39 cellular contexts compared by ENCODE assay signal in genomic region chr3:23329471-23329870, GRCh38.
"Had no signal": no experiment of that assay in that cellular context is flagged by ENCODE, and none has a peak within 500 bp of the region (broad histone marks: within the 10 kb centered on the region; RNA-seq: fewer than 3 reads in every experiment).

No MANE protein-coding gene starts in this region.

- H3K27ac Mint-ChIP-seq: activated naive CD4-positive, alpha-beta T cell treated with anti-CD3 and anti-CD28 coated beads for 36 hours; activated naive CD4-positive, alpha-beta T cell treated with anti-CD3 and anti-CD28 coated beads, Interleukin-2, amount 10 ng/mL, durations not matched to agents 7 days and 5 days; activated naive CD4-positive, alpha-beta T cell treated with anti-CD3 and anti-CD28 coated beads, Interleukin-2, amount 50 U/mL, for 24 hours; activated naive CD4-positive, alpha-beta T cell treated with anti-CD3 and anti-CD28 coated beads, Interleukin-2, amount 50 U/mL, for 72 hours; activated naive CD8-positive, alpha-beta T cell; activated naive CD8-positive, alpha-beta T cell treated with anti-CD3 and anti-CD28 coated beads for 36 hours; activated naive CD8-positive, alpha-beta T cell treated with anti-CD3 and anti-CD28 coated beads, Interleukin-2, amount 10 ng/mL, durations not matched to agents 7 days and 5 days; activated naive CD8-positive, alpha-beta T cell treated with anti-CD3 and anti-CD28 coated beads, Interleukin-2, amount 50 U/mL, for 24 hours; activated T-cell treated with anti-CD3 and anti-CD28 coated beads, Interleukin-2, amount 50 U/mL, for 24 hours; activated T-cell treated with anti-CD3 and anti-CD28 coated beads, Interleukin-2, amount 50 U/mL, for 72 hours; activated T-helper 1 cell treated with anti-CD3 and anti-CD28 coated beads, Interleukin-12 subunit alpha, Interleukin-12 subunit beta, Interleukin-2, Interleukin-4 antibody, amounts not matched to agents 30 ng/mL and 10 ng/mL and 1 ng/mL, durations not matched to agents 14 hours and 24 hours and 36 hours; activated T-helper 17 cell treated with anti-CD3 and anti-CD28 coated beads, Interleukin-2, amount 50 U/mL, for 72 hours; activated T-helper 2 cell treated with anti-CD3 and anti-CD28 coated beads, Interferon-gamma antibody, Interleukin-2, Interleukin-4, amounts not matched to agents 10 μg/mL and 5 μg/mL and 100 μg/mL, durations not matched to agents 14 hours and 24 hours and 36 hours; brain had no signal

- DNase-seq: activated effector memory CD4-positive, alpha-beta T cell treated with anti-CD3 and anti-CD28 coated beads, Interleukin-2, amount 50 U/mL, for 16 hours; activated effector memory CD4-positive, alpha-beta T cell treated with Interleukin-2 at 50 U/mL for 16 hours; activated gamma-delta T cell; activated gamma-delta T cell treated with Interleukin-2 at 50 U/mL for 16 hours; activated naive CD4-positive, alpha-beta T cell; activated naive CD4-positive, alpha-beta T cell treated with anti-CD3 and anti-CD28 coated beads for 36 hours; activated naive CD4-positive, alpha-beta T cell treated with anti-CD3 and anti-CD28 coated beads, Interleukin-2, amount 10 ng/mL, durations not matched to agents 7 days and 5 days; activated naive CD4-positive, alpha-beta T cell treated with anti-CD3 and anti-CD28 coated beads, Interleukin-2, amount 50 U/mL, for 16 hours; activated naive CD4-positive, alpha-beta T cell treated with Interleukin-2 at 50 U/mL for 16 hours; activated naive CD8-positive, alpha-beta T cell treated with anti-CD3 and anti-CD28 coated beads for 36 hours; activated naive CD8-positive, alpha-beta T cell treated with anti-CD3 and anti-CD28 coated beads, Interleukin-2, amount 10 ng/mL, durations not matched to agents 7 days and 5 days; activated naive CD8-positive, alpha-beta T cell treated with anti-CD3 and anti-CD28 coated beads, Interleukin-2, amount 50 U/mL, for 24 hours; activated T-cell treated with anti-CD3 and anti-CD28 coated beads, Interleukin-2, amount 50 U/mL, for 1 hour; activated T-cell treated with anti-CD3 and anti-CD28 coated beads, Interleukin-2, amount 50 U/mL, for 24 hours; activated T-cell treated with anti-CD3 and anti-CD28 coated beads, Interleukin-2, amount 50 U/mL, for 4 hours; activated T-cell treated with anti-CD3 and anti-CD28 coated beads, Interleukin-2, amount 50 U/mL, for 48 hours; activated T-cell treated with anti-CD3 and anti-CD28 coated beads, Interleukin-2, amount 50 U/mL, for 72 hours; adrenal gland; amniotic stem cell; amygdala; aorta; body of pancreas; brain microvascular endothelial cell; caudate nucleus; central memory CD4-positive, alpha-beta T cell; cerebellar nuclear complex had no signal

- H3K9me3 ChIP-seq: adrenal gland, ascending aorta, body of pancreas, breast epithelium had no signal

- H3K4me3 Mint-ChIP-seq: activated naive CD4-positive, alpha-beta T cell treated with anti-CD3 and anti-CD28 coated beads for 36 hours; activated naive CD4-positive, alpha-beta T cell treated with anti-CD3 and anti-CD28 coated beads, Interleukin-2, amount 10 ng/mL, durations not matched to agents 7 days and 5 days; activated naive CD4-positive, alpha-beta T cell treated with anti-CD3 and anti-CD28 coated beads, Interleukin-2, amount 50 U/mL, for 24 hours; activated naive CD8-positive, alpha-beta T cell; activated naive CD8-positive, alpha-beta T cell treated with anti-CD3 and anti-CD28 coated beads for 36 hours; activated naive CD8-positive, alpha-beta T cell treated with anti-CD3 and anti-CD28 coated beads, Interleukin-2, amount 10 ng/mL, durations not matched to agents 7 days and 5 days; activated naive CD8-positive, alpha-beta T cell treated with anti-CD3 and anti-CD28 coated beads, Interleukin-2, amount 50 U/mL, for 24 hours; activated T-cell treated with anti-CD3 and anti-CD28 coated beads, Interleukin-2, amount 50 U/mL, for 24 hours; activated T-cell treated with anti-CD3 and anti-CD28 coated beads, Interleukin-2, amount 50 U/mL, for 4 hours; activated T-cell treated with anti-CD3 and anti-CD28 coated beads, Interleukin-2, amount 50 U/mL, for 72 hours; activated T-helper 1 cell treated with anti-CD3 and anti-CD28 coated beads, Interleukin-12 subunit alpha, Interleukin-12 subunit beta, Interleukin-2, Interleukin-4 antibody, amounts not matched to agents 30 ng/mL and 10 ng/mL and 1 ng/mL, durations not matched to agents 14 hours and 24 hours and 36 hours; activated T-helper 17 cell treated with anti-CD3 and anti-CD28 coated beads, Interleukin-2, amount 50 U/mL, for 72 hours; central memory CD8-positive, alpha-beta T cell had no signal

- H3K4me3 ChIP-seq: adrenal gland, ascending aorta, body of pancreas, breast epithelium, cardiac muscle cell had no signal

- H3K4me1 ChIP-seq: ascending aorta, body of pancreas, breast epithelium had no signal

- H3K4me1 Mint-ChIP-seq: activated T-helper 17 cell treated with anti-CD3 and anti-CD28 coated beads, Interleukin-2, amount 50 U/mL, for 72 hours had no signal

- H3K36me3 ChIP-seq: adrenal gland, ascending aorta, brain microvascular endothelial cell, breast epithelium, cardiac muscle cell had no signal

- H3K27me3 Mint-ChIP-seq: activated naive CD4-positive, alpha-beta T cell treated with anti-CD3 and anti-CD28 coated beads, Interleukin-2, amount 10 ng/mL, durations not matched to agents 7 days and 5 days; activated naive CD4-positive, alpha-beta T cell treated with anti-CD3 and anti-CD28 coated beads, Interleukin-2, amount 50 U/mL, for 24 hours; activated naive CD8-positive, alpha-beta T cell; activated naive CD8-positive, alpha-beta T cell treated with anti-CD3 and anti-CD28 coated beads for 36 hours; activated naive CD8-positive, alpha-beta T cell treated with anti-CD3 and anti-CD28 coated beads, Interleukin-2, amount 10 ng/mL, durations not matched to agents 7 days and 5 days; activated naive CD8-positive, alpha-beta T cell treated with anti-CD3 and anti-CD28 coated beads, Interleukin-2, amount 50 U/mL, for 24 hours; activated T-cell treated with anti-CD3 and anti-CD28 coated beads, Interleukin-2, amount 50 U/mL, for 24 hours; brain; central memory CD8-positive, alpha-beta T cell had no signal

- H3K27me3 ChIP-seq: adrenal gland, ascending aorta, body of pancreas, brain microvascular endothelial cell, breast epithelium, cardiac muscle cell had no signal

- ATAC-seq: activated naive CD4-positive, alpha-beta T cell treated with anti-CD3 and anti-CD28 coated beads, Interleukin-2, amount 50 U/mL, for 72 hours; activated naive CD8-positive, alpha-beta T cell treated with anti-CD3 and anti-CD28 coated beads, Interleukin-2, amount 50 U/mL, for 24 hours; activated T-cell treated with anti-CD3 and anti-CD28 coated beads, Interleukin-2, amount 50 U/mL, for 4 hours; activated T-cell treated with anti-CD3 and anti-CD28 coated beads, Interleukin-2, amount 50 U/mL, for 72 hours; activated T-helper 17 cell treated with anti-CD3 and anti-CD28 coated beads, Interleukin-2, amount 50 U/mL, for 72 hours; body of pancreas had no signal

- H3K9me3 Mint-ChIP-seq: activated naive CD4-positive, alpha-beta T cell treated with anti-CD3 and anti-CD28 coated beads for 36 hours; activated naive CD4-positive, alpha-beta T cell treated with anti-CD3 and anti-CD28 coated beads, Interleukin-2, amount 10 ng/mL, durations not matched to agents 7 days and 5 days; activated naive CD4-positive, alpha-beta T cell treated with anti-CD3 and anti-CD28 coated beads, Interleukin-2, amount 50 U/mL, for 24 hours; activated naive CD4-positive, alpha-beta T cell treated with anti-CD3 and anti-CD28 coated beads, Interleukin-2, amount 50 U/mL, for 72 hours; activated naive CD8-positive, alpha-beta T cell treated with anti-CD3 and anti-CD28 coated beads, Interleukin-2, amount 10 ng/mL, durations not matched to agents 7 days and 5 days; activated naive CD8-positive, alpha-beta T cell treated with anti-CD3 and anti-CD28 coated beads, Interleukin-2, amount 50 U/mL, for 24 hours; activated T-cell treated with anti-CD3 and anti-CD28 coated beads, Interleukin-2, amount 50 U/mL, for 4 hours; activated T-cell treated with anti-CD3 and anti-CD28 coated beads, Interleukin-2, amount 50 U/mL, for 72 hours; activated T-helper 1 cell treated with anti-CD3 and anti-CD28 coated beads, Interleukin-12 subunit alpha, Interleukin-12 subunit beta, Interleukin-2, Interleukin-4 antibody, amounts not matched to agents 30 ng/mL and 10 ng/mL and 1 ng/mL, durations not matched to agents 14 hours and 24 hours and 36 hours; activated T-helper 17 cell treated with anti-CD3 and anti-CD28 coated beads, Interleukin-2, amount 50 U/mL, for 72 hours; activated T-helper 2 cell treated with anti-CD3 and anti-CD28 coated beads, Interferon-gamma antibody, Interleukin-2, Interleukin-4, amounts not matched to agents 10 μg/mL and 5 μg/mL and 100 μg/mL, durations not matched to agents 14 hours and 24 hours and 36 hours; central memory CD8-positive, alpha-beta T cell had no signal

- H3K36me3 Mint-ChIP-seq: activated naive CD4-positive, alpha-beta T cell treated with anti-CD3 and anti-CD28 coated beads, Interleukin-2, amount 10 ng/mL, durations not matched to agents 7 days and 5 days; activated naive CD4-positive, alpha-beta T cell treated with anti-CD3 and anti-CD28 coated beads, Interleukin-2, amount 50 U/mL, for 72 hours had no signal

- FAIRE-seq: astrocyte, bronchial epithelial cell had no signal

- H3K27ac ChIP-seq: adrenal gland, ascending aorta, body of pancreas, brain microvascular endothelial cell, breast epithelium, cardiac muscle cell had no signal
